Comparison of ENCODE assay signal across 7 cellular contexts in the genomic region with DNA sequence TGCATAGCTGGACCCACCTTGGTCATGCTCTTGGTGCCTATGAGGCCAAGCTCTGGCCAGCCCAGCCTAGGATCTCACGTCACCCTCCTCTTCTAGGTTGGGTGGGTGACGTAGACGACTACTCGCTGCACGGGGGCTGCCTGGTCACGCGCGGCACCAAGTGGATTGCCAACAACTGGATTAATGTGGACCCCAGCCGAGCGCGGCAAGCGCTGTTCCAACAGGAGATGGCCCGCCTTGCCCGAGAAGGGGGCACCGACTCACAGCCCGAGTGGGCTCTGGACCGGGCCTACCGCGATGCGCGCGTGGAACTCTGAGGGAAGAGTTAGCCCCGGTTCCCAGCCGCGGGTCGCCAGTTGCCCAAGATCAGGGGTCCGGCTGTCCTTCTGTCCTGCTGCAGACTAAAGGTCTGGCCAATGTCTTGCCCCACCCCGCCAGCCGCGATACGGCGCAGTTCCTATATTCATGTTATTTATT. TPM values are rescaled to one million over a fixed set of nuclear protein-coding genes. Genes with fewer than 3 reads are reported as not detected.
DNase-seq lines count a peak whose midpoint lies in the region; ATAC-seq and TF ChIP-seq lines count a peak whose summit lies in the region.

No MANE protein-coding gene starts in this region.

- no peak for TF ChIP-seq POLR2A in lower leg skin (IDR thresholded peaks at IDR 0.05)

- TF ChIP-seq CTCF in lower leg skin (IDR thresholded peaks at IDR 0.05), result no peak
- no peak for TF ChIP-seq CTCF in thoracic aorta (IDR thresholded peaks at IDR 0.05)

- ATAC-seq in GM18870 (IDR thresholded peaks at IDR 0.05; ENCODE audit: unreplicated experiment) (peak; percentile 11), thoracic aorta (ENCODE audit: insufficient number of reproducible peaks, low FRiP score, low read depth) (peak; percentile 2), GM18502 (IDR thresholded peaks at IDR 0.05; ENCODE audit: poor library complexity, unreplicated experiment) (no peak), GM19455 (IDR thresholded peaks at IDR 0.05; ENCODE audit: unreplicated experiment) (no peak)
- no peak for ATAC-seq in central memory CD8-positive, alpha-beta T cell (replicated peaks; ENCODE audit: extremely low read depth, poor library complexity, severe bottlenecking)

- H3K36me3 ChIP-seq in Karpas-422 (ENCODE audit: insufficient read depth, low read length) (no peaks in the 10 kb centered on the region), thoracic aorta (no peaks in the 10 kb centered on the region)

- H3K4me2 ChIP-seq in Karpas-422 (ENCODE audit: low read depth, low read length, poor library complexity, severe bottlenecking), result peak overlapping the region; percentile 93

- peak overlapping the region; percentile 82 for H3K4me3 ChIP-seq in Karpas-422 (ENCODE audit: low read length)
- peak overlapping the region; percentile 55 for H3K4me3 ChIP-seq in lower leg skin (ENCODE audit: low read depth, poor library complexity, severe bottlenecking)
- H3K4me3 ChIP-seq in thoracic aorta, result peak overlapping the region; percentile 91

- peaks cover 15% of the 10 kb centered on the region for H3K36me3 Mint-ChIP-seq in central memory CD8-positive, alpha-beta T cell (ENCODE audit: insufficient read depth)

- no peaks in the 10 kb centered on the region for H3K27me3 Mint-ChIP-seq in central memory CD8-positive, alpha-beta T cell

- H3K9me3 ChIP-seq in Karpas-422 (ENCODE audit: low read length), result no peaks in the 10 kb centered on the region
- no peaks in the 10 kb centered on the region for H3K9me3 ChIP-seq in thoracic aorta

- intact Hi-C loops in lower leg skin (cut with DNase I; ENCODE audit: low total_unique reads), result no loop called here

- peaks cover 26% of the 10 kb centered on the region for H3K79me2 ChIP-seq in Karpas-422 (ENCODE audit: low read length)

- H3K4me3 Mint-ChIP-seq in central memory CD8-positive, alpha-beta T cell, result peak overlapping the region; percentile 99

- H2AFZ ChIP-seq in Karpas-422 (ENCODE audit: low read length), result no peak overlapping the region

- H3K4me1 ChIP-seq in Karpas-422 (ENCODE audit: low read length), result peaks cover 23% of the 10 kb centered on the region
- peaks cover 5 to 21% of the 10 kb centered on the region in 2 donors for H3K4me1 ChIP-seq in thoracic aorta (ENCODE audit: control insufficient read depth in 1 of 2, low read depth in 2 of 2)

- H3K27ac ChIP-seq in Karpas-422 (ENCODE audit: low read length) (no peak overlapping the region), thoracic aorta (peak overlapping the region; percentile 88 to 97)

- no peaks in the 10 kb centered on the region for H3K9me2 ChIP-seq in Karpas-422 (replicated peaks; ENCODE audit: insufficient read depth, low read length)

- WGBS in lower leg skin, 2 donors, result 0 to 3% methylated on average over 7 to 8 of the region's 32 CpGs

- H3K27me3 ChIP-seq in Karpas-422 (ENCODE audit: low read length) (no peaks in the 10 kb centered on the region), thoracic aorta (replicated peaks; ENCODE audit: insufficient read depth) (no peaks in the 10 kb centered on the region)

- peak overlapping the region; percentile 97 for H3K27ac Mint-ChIP-seq in central memory CD8-positive, alpha-beta T cell (ENCODE audit: low read depth)

- no peaks in the 10 kb centered on the region for H3K9me3 Mint-ChIP-seq in central memory CD8-positive, alpha-beta T cell

- H3K4me1 Mint-ChIP-seq in central memory CD8-positive, alpha-beta T cell, result peaks cover 26% of the 10 kb centered on the region

- peak overlapping the region; percentile 77 for H3K9ac ChIP-seq in Karpas-422 (ENCODE audit: low read length)

- peaks cover 7% of the 10 kb centered on the region; the same call in 1 of the 2 replicates for H4K20me1 ChIP-seq in Karpas-422 (ENCODE audit: insufficient read depth, low read depth, low read length)

- DNase-seq in Karpas-422, result no peak
- peak in 1 of 2 donors; percentile 29 for DNase-seq in central memory CD8-positive, alpha-beta T cell (ENCODE audit: low spot score in 2 of 2)
- DNase-seq in lower leg skin (ENCODE audit: low spot score in 2 of 2), result no peak
- DNase-seq in thoracic aorta (ENCODE audit: low spot score), result no peak

RNA-seq across cellular contexts. Expression of a gene that starts 0.6 kb away (rescaled TPM):
- total RNA-seq in Karpas-422 (2014; rRNA removed; shearing (Covaris generic); ENCODE audit: low replicate concordance), result 82.1 and 110 TPM in 2 replicates
- total RNA-seq in lower leg skin, result 10 to 100 TPM; 39.5 to 86.9 (median 49.8) TPM
- 100 to 1,000 TPM in 1 of 2 donors, 10 to 100 TPM in 1; 89.9 to 121 TPM for total RNA-seq in thoracic aorta

RNA-seq across cellular contexts. Expression of a gene that starts 11.8 kb away (rescaled TPM):
- total RNA-seq in Karpas-422 (2014; rRNA removed; shearing (Covaris generic); ENCODE audit: low replicate concordance), result 44.8 and 53.4 TPM in 2 replicates
- total RNA-seq in lower leg skin (10 to 100 TPM; 51.5 to 78.4 (median 62.1) TPM), thoracic aorta (10 to 100 TPM; 16.8 to 36.8 TPM)

RNA-seq across cellular contexts. Expression of a gene that starts 15.3 kb away (rescaled TPM):
- total RNA-seq in Karpas-422 (2014; rRNA removed; shearing (Covaris generic); ENCODE audit: low replicate concordance), result 228 and 279 TPM in 2 replicates
- total RNA-seq in lower leg skin (10 to 100 TPM; 24.2 to 85.9 (median 65.0) TPM), thoracic aorta (100 to 1,000 TPM in 1 of 2 donors, 10 to 100 TPM in 1; 65.7 to 164 TPM)

RNA-seq across cellular contexts. Expression of a gene that starts 16.6 kb away (rescaled TPM):
- total RNA-seq in Karpas-422 (2014; rRNA removed; shearing (Covaris generic); ENCODE audit: low replicate concordance), result 36.1 and 86.7 TPM in 2 replicates
- total RNA-seq in lower leg skin (10 to 100 TPM; 23.4 to 41.9 (median 36.0) TPM), thoracic aorta (10 to 100 TPM; 57.6 to 75.1 TPM)

RNA-seq across cellular contexts. Expression of a gene that starts 22.6 kb away (rescaled TPM):
- 522 and 655 TPM in 2 replicates for total RNA-seq in Karpas-422 (2014; rRNA removed; shearing (Covaris generic); ENCODE audit: low replicate concordance)
- total RNA-seq in lower leg skin, result 100 to 1,000 TPM; 205 to 275 (median 222) TPM
- 10 to 100 TPM; 56.0 to 96.2 TPM for total RNA-seq in thoracic aorta

Comparison
In these comparisons a context has a peak if more than half of its experiments do, and no peak if none do; other contexts are left out.
1. ATAC-seq: peak in GM18870 (single experiment) and thoracic aorta (single experiment); none in central memory CD8-positive, alpha-beta T cell (single experiment), GM18502 (single experiment) and GM19455 (single experiment).
2. Peak in every context shown above with its lines, with median percentiles within 50 percentile points of each other: H3K4me3 ChIP-seq.